ENCODE assay signal across 11 cellular contexts in the genomic region with DNA sequence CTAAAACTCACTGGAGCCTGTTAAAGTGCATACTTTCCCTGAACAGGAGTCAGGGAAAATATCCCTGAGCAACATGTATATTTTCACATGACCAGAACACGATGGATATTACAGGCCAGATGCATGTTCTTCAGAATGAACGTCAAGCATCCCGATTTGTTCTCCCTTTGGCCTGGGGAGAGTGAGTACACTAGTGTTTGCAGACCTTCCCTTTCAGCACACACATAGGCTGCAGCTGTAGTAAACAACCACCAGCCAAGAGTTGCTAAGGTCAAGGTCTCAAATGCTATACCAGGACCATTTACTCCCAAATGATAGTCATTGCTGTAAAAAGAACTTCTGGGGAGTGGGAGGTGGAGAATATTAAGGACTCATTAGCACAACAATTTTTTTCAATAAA. TPM values are rescaled to one million over a fixed set of nuclear protein-coding genes. Genes with fewer than 3 reads are reported as not detected.
DNase-seq lines count a peak whose midpoint lies in the region; ATAC-seq, FAIRE-seq and TF ChIP-seq lines count a peak whose summit lies in the region.
"Had no signal": no experiment of that assay in that cellular context is flagged by ENCODE, and none has a peak within 500 bp of the region (broad histone marks: within the 10 kb centered on the region; RNA-seq: fewer than 3 reads in every experiment).

No MANE protein-coding gene starts in this region.

- H3K4me3 ChIP-seq in AG04449 (ENCODE audit: low read depth, low read length) (peak overlapping the region; percentile 29), brain microvascular endothelial cell (ENCODE audit: low read depth, low read length) (peak overlapping the region; percentile 20), suprapubic skin (no peak overlapping the region)

- no peak for ATAC-seq in HG03520 (IDR thresholded peaks at IDR 0.05; ENCODE audit: unreplicated experiment)
- ATAC-seq in GM19452 (IDR thresholded peaks at IDR 0.05; ENCODE audit: unreplicated experiment): no peak

- no peaks in the 10 kb centered on the region for H3K9me3 Mint-ChIP-seq in nephron

- CTCF ChIA-PET in AG04449 (lab: Yijun Ruan, JAX): interaction anchor here (1.6 to 2.6 kb wide), 3 partner anchors 156 to 376 kb away, joined by 5 to 8 read pairs (median 6); no protein-coding TSS in a partner anchor

- H3K4me1 Mint-ChIP-seq in nephron: peaks cover 48% of the 10 kb centered on the region

- H3K9me3 ChIP-seq in suprapubic skin: no peaks in the 10 kb centered on the region

- TF ChIP-seq POLR2A in H54 (IDR thresholded peaks at IDR 0.05; ENCODE audit: low read depth, low read length) (no peak), suprapubic skin (IDR thresholded peaks at IDR 0.05) (no peak)

- no peaks in the 10 kb centered on the region for H3K36me3 Mint-ChIP-seq in nephron (ENCODE audit: low read depth)

- peak overlapping the region; percentile 83 to 100 (median 93) for H3K27ac Mint-ChIP-seq in nephron

- peak; percentile 27 for FAIRE-seq in H54 (lab: Jason Lieb, UNC)

- H3K27me3 ChIP-seq in brain microvascular endothelial cell (replicated peaks) (no peaks in the 10 kb centered on the region), suprapubic skin (no peaks in the 10 kb centered on the region)

- no peak for TF ChIP-seq CTCF in AG04449 (IDR thresholded peaks at IDR 0.05; ENCODE audit: insufficient read depth, low read length, missing control alignments)
- TF ChIP-seq CTCF in brain microvascular endothelial cell (IDR thresholded peaks at IDR 0.05; ENCODE audit: low read depth, low read length, missing control alignments): no peak
- TF ChIP-seq CTCF in nephron (IDR thresholded peaks at IDR 0.05; ENCODE audit: unreplicated experiment in 3 of 3): no peak
- no peak for TF ChIP-seq CTCF in suprapubic skin (IDR thresholded peaks at IDR 0.05)

- no peak for TF ChIP-seq EP300 in suprapubic skin (IDR thresholded peaks at IDR 0.05)

- no peaks in the 10 kb centered on the region for H3K36me3 ChIP-seq in brain microvascular endothelial cell (replicated peaks)
- H3K36me3 ChIP-seq in suprapubic skin: no peaks in the 10 kb centered on the region

- H3K4me3 Mint-ChIP-seq in nephron: peak overlapping the region; percentile 72 to 95 (median 84)

- peaks cover 31% of the 10 kb centered on the region for H3K4me1 ChIP-seq in suprapubic skin

- WGBS in suprapubic skin: 56% methylated on average over 3 of the region's 3 CpGs

- no peaks in the 10 kb centered on the region for H3K27me3 Mint-ChIP-seq in nephron (ENCODE audit: low read depth)

- POLR2A ChIA-PET in AG04449 (lab: Yijun Ruan, JAX): no interaction called here

- no peak for DNase-seq in AG04449 (ENCODE audit: low read depth, low spot score)
- no peak for DNase-seq in H54 (ENCODE audit: insufficient read length, low spot score)
- no peak for DNase-seq in brain microvascular endothelial cell
- no peak for DNase-seq in NCI-H1436 treated with DMSO at 0.1 percent for 48 hours (lab: John Stamatoyannopoulos, UW)
- DNase-seq in suprapubic skin (ENCODE audit: low spot score in 2 of 2): no peak
- DNase-seq: Calu3, KBM-7, NCI-H345 had no signal

- H3K27ac ChIP-seq in brain microvascular endothelial cell (no peak overlapping the region), suprapubic skin (no peak overlapping the region)

- in situ Hi-C loops in brain microvascular endothelial cell (cut with HindIII; ENCODE audit: low pct_ligation_motif_present, low sequenced_read_pairs): no loop called here

RNA-seq across cellular contexts. Expression of a gene that starts 3.0 kb away (rescaled TPM):
- total RNA-seq in suprapubic skin: 1 to 10 TPM; 1.9 to 4.6 (median 3.4) TPM
